ENCODE assay signal across 7 cellular contexts in genomic region chr1:98046031-98046641, GRCh38.
DNase-seq lines count a peak whose midpoint lies in the region; ATAC-seq and TF ChIP-seq lines count a peak whose summit lies in the region.

No MANE protein-coding gene starts in this region.

- H3K27me3 ChIP-seq in dorsolateral prefrontal cortex, result peaks cover 0 to 52% (median 7%) of the 10 kb centered on the region in 45 donors

- H3K27ac ChIP-seq in RWPE1 (peak overlapping the region; percentile 65), dorsolateral prefrontal cortex (peak overlapping the region in 51 of 59 donors; percentile 16 to 89 (median 69))

- ATAC-seq in GM19395 (IDR thresholded peaks at IDR 0.05; ENCODE audit: unreplicated experiment), result peak; percentile 60
- no peak for ATAC-seq in HG02970 (IDR thresholded peaks at IDR 0.05; ENCODE audit: low FRiP score, unreplicated experiment)

- H3K4me3 ChIP-seq in dorsolateral prefrontal cortex, result peak overlapping the region; percentile 36 to 81 (median 66)

- CTCF ChIA-PET in RWPE1 (lab: Yijun Ruan, JAX), result interaction anchor here (0.6 kb wide), 1 partner anchor 1223 kb away, joined by 6 read pairs; no protein-coding TSS in a partner anchor

- POLR2A ChIA-PET in RWPE1 (lab: Yijun Ruan, JAX; ENCODE audit: low non-redundant PET), result no interaction called here

- DNase-seq in RWPE1 (ENCODE audit: low spot score) (peak; percentile 1), dorsolateral prefrontal cortex (peak in 7 of 10 donors; percentile 16 to 66 (median 39)), myocyte (ENCODE audit: low read depth) (peak; percentile 61), NCI-H1694 (lab: John Stamatoyannopoulos, UW) (no peak), hippocampal formation (lab: John Stamatoyannopoulos, UW) (no peak)

- TF ChIP-seq CTCF in RWPE1 (conservative IDR thresholded peaks at IDR 0.05; ENCODE audit: low read depth), result no peak
- no peak for TF ChIP-seq CTCF in dorsolateral prefrontal cortex (IDR thresholded peaks at IDR 0.05 in 54 of 56, conservative IDR thresholded peaks at IDR 0.05 in 2 of 56; ENCODE audit: low read depth in 1 of 56, partially characterized antibody in 56 of 56)

- intact Hi-C loops in dorsolateral prefrontal cortex (cut with DNase I), result loop anchor here in 1 of 2 donors (5.0 kb wide), 3 partner anchors 44 to 1079 kb away; partner anchors contain the start of gene DPYD

Comparison
In these comparisons a context has a peak if more than half of its experiments do, and no peak if none do; other contexts are left out.
1. DNase-seq: peak in RWPE1 (single experiment), dorsolateral prefrontal cortex (7 of 10) and myocyte (single experiment); none in NCI-H1694 (single experiment) and hippocampal formation (0 of 2).